Comparison of ENCODE assay signal across 8 cellular contexts in genomic region chr18:57859314-57859713, GRCh38. TPM values are rescaled to one million over a fixed set of nuclear protein-coding genes. Genes with fewer than 3 reads are reported as not detected.
DNase-seq lines count a peak whose midpoint lies in the region; TF ChIP-seq lines count a peak whose summit lies in the region.

No MANE protein-coding gene starts in this region.

- no peak for TF ChIP-seq EP300 in transverse colon (IDR thresholded peaks at IDR 0.05; ENCODE audit: low read depth)

- H3K27ac ChIP-seq in transverse colon: no peak overlapping the region

- peaks cover 4% of the 10 kb centered on the region for H3K36me3 Mint-ChIP-seq in endothelial cell (ENCODE audit: low read depth, unreplicated experiment)
- no peaks in the 10 kb centered on the region for H3K36me3 Mint-ChIP-seq in activated T-helper 1 cell treated with anti-CD3 and anti-CD28 coated beads, Interleukin-12 subunit alpha, Interleukin-12 subunit beta, Interleukin-2, Interleukin-4 antibody, amounts not matched to agents 30 ng/mL and 10 ng/mL and 1 ng/mL, durations not matched to agents 14 hours and 24 hours and 36 hours (ENCODE audit: low read depth)

- H3K9me3 Mint-ChIP-seq in endothelial cell (ENCODE audit: unreplicated experiment): no peaks in the 10 kb centered on the region
- H3K9me3 Mint-ChIP-seq in activated T-helper 1 cell treated with anti-CD3 and anti-CD28 coated beads, Interleukin-12 subunit alpha, Interleukin-12 subunit beta, Interleukin-2, Interleukin-4 antibody, amounts not matched to agents 30 ng/mL and 10 ng/mL and 1 ng/mL, durations not matched to agents 14 hours and 24 hours and 36 hours: no peaks in the 10 kb centered on the region

- H3K4me3 ChIP-seq in transverse colon: no peak overlapping the region

- no peak overlapping the region for H3K4me3 Mint-ChIP-seq in endothelial cell (ENCODE audit: unreplicated experiment)
- H3K4me3 Mint-ChIP-seq in activated T-helper 1 cell treated with anti-CD3 and anti-CD28 coated beads, Interleukin-12 subunit alpha, Interleukin-12 subunit beta, Interleukin-2, Interleukin-4 antibody, amounts not matched to agents 30 ng/mL and 10 ng/mL and 1 ng/mL, durations not matched to agents 14 hours and 24 hours and 36 hours: no peak overlapping the region

- H3K27me3 ChIP-seq in transverse colon: no peaks in the 10 kb centered on the region

- in situ Hi-C loops in transverse colon (cut with MboI; ENCODE audit: low pct_ligation_motif_present in 1 of 4, low pct_unique_long_range_greater_than_20kb in 1 of 4, low sequenced_read_pairs in 3 of 4): loop anchor here in 1 of 4 donors (25.0 kb wide), 1 partner anchor 172 kb away; no protein-coding TSS in a partner anchor

- no peaks in the 10 kb centered on the region for H3K9me3 ChIP-seq in transverse colon

- TF ChIP-seq CTCF in endothelial cell (IDR thresholded peaks at IDR 0.05; ENCODE audit: unreplicated experiment) (peak; percentile 59), transverse colon (IDR thresholded peaks at IDR 0.05) (peak; percentile 19 to 58 (median 48))

- no peak for TF ChIP-seq POLR2A in transverse colon (IDR thresholded peaks at IDR 0.05)

- peaks cover 0 to 5% (median 3%) of the 10 kb centered on the region in 4 donors for H3K4me1 ChIP-seq in transverse colon

- intact Hi-C loops in transverse colon (cut with DNase I; ENCODE audit: low total_unique reads): no loop called here
- intact Hi-C loops in activated T-helper 1 cell treated with anti-CD3 and anti-CD28 coated beads, Interleukin-12 subunit alpha, Interleukin-12 subunit beta, Interleukin-2, Interleukin-4 antibody, amounts not matched to agents 30 ng/mL and 10 ng/mL and 1 ng/mL, durations not matched to agents 14 hours and 24 hours and 36 hours (cut with micrococcal nuclease): loop anchor here (1.0 to 5.0 kb wide), 3 partner anchors 52 to 272 kb away; partner anchors contain the start of gene FECH

- peaks cover 9% of the 10 kb centered on the region for H3K4me1 Mint-ChIP-seq in endothelial cell (ENCODE audit: unreplicated experiment)
- H3K4me1 Mint-ChIP-seq in activated T-helper 1 cell treated with anti-CD3 and anti-CD28 coated beads, Interleukin-12 subunit alpha, Interleukin-12 subunit beta, Interleukin-2, Interleukin-4 antibody, amounts not matched to agents 30 ng/mL and 10 ng/mL and 1 ng/mL, durations not matched to agents 14 hours and 24 hours and 36 hours (ENCODE audit: low read depth): no peaks in the 10 kb centered on the region

- H3K36me3 ChIP-seq in transverse colon: no peaks in the 10 kb centered on the region

- DNase-seq in SIG-M5 treated with dmso at 0.1 percent for 504 hours (lab: John Stamatoyannopoulos, UW; ENCODE audit: unreplicated experiment) (peak; percentile 26), SIG-M5 (lab: John Stamatoyannopoulos, UW) (no peak), H4 (ENCODE audit: low spot score) (peak; percentile 13), NCI-H69 (lab: John Stamatoyannopoulos, UW) (peak; percentile 76), endothelial cell (ENCODE audit: low spot score) (no peak), transverse colon (peak; percentile 39), amygdala (lab: John Stamatoyannopoulos, UW) (no peak)
- no peak for DNase-seq in activated T-helper 1 cell treated with anti-CD3 and anti-CD28 coated beads, Interleukin-12 subunit alpha, Interleukin-12 subunit beta, Interleukin-2, Interleukin-4 antibody, amounts not matched to agents 30 ng/mL and 10 ng/mL and 1 ng/mL, durations not matched to agents 14 hours and 24 hours and 36 hours (ENCODE audit: low spot score)

- H3K27me3 Mint-ChIP-seq in endothelial cell (ENCODE audit: unreplicated experiment): no peaks in the 10 kb centered on the region
- peaks cover 15% of the 10 kb centered on the region for H3K27me3 Mint-ChIP-seq in activated T-helper 1 cell treated with anti-CD3 and anti-CD28 coated beads, Interleukin-12 subunit alpha, Interleukin-12 subunit beta, Interleukin-2, Interleukin-4 antibody, amounts not matched to agents 30 ng/mL and 10 ng/mL and 1 ng/mL, durations not matched to agents 14 hours and 24 hours and 36 hours (ENCODE audit: insufficient read depth)

- no peak overlapping the region for H3K27ac Mint-ChIP-seq in endothelial cell (ENCODE audit: unreplicated experiment)
- no peak overlapping the region for H3K27ac Mint-ChIP-seq in activated T-helper 1 cell treated with anti-CD3 and anti-CD28 coated beads, Interleukin-12 subunit alpha, Interleukin-12 subunit beta, Interleukin-2, Interleukin-4 antibody, amounts not matched to agents 30 ng/mL and 10 ng/mL and 1 ng/mL, durations not matched to agents 14 hours and 24 hours and 36 hours

RNA-seq across cellular contexts. Expression of gene ATP8B1, which starts 56.2 kb away (rescaled TPM):
- 0.64 and 1.8 TPM in 2 replicates for total RNA-seq in H4 (2014; rRNA removed; shearing (Covaris generic))
- total RNA-seq in endothelial cell (ENCODE audit: unreplicated experiment) (66.7 TPM), transverse colon (100 to 1,000 TPM; 120 to 321 (median 252) TPM)
- total RNA-seq in activated T-helper 1 cell treated with anti-CD3 and anti-CD28 coated beads, Interleukin-12 subunit alpha, Interleukin-12 subunit beta, Interleukin-2, Interleukin-4 antibody, amounts not matched to agents 30 ng/mL and 10 ng/mL and 1 ng/mL, durations not matched to agents 14 hours and 24 hours and 36 hours: 0.05 and 0.16 TPM in 2 replicates

Comparison
In these comparisons a context has a peak if more than half of its experiments do, and no peak if none do; other contexts are left out.
1. DNase-seq: peak in SIG-M5 treated with dmso at 0.1 percent for 504 hours (single experiment), H4 (single experiment), NCI-H69 (single experiment) and transverse colon (single experiment); none in SIG-M5 (single experiment), endothelial cell (single experiment), amygdala (0 of 56) and activated T-helper 1 cell treated with anti-CD3 and anti-CD28 coated beads, Interleukin-12 subunit alpha, Interleukin-12 subunit beta, Interleukin-2, Interleukin-4 antibody, amounts not matched to agents 30 ng/mL and 10 ng/mL and 1 ng/mL, durations not matched to agents 14 hours and 24 hours and 36 hours (single experiment).
2. RNA of gene ATP8B1, which starts 56.2 kb away (total RNA-seq): 120 to 321 TPM in transverse colon and 66.7 TPM in endothelial cell (single experiment); 0.64 to 1.8 TPM in H4 and 0.05 to 0.16 TPM in activated T-helper 1 cell treated with anti-CD3 and anti-CD28 coated beads, Interleukin-12 subunit alpha, Interleukin-12 subunit beta, Interleukin-2, Interleukin-4 antibody, amounts not matched to agents 30 ng/mL and 10 ng/mL and 1 ng/mL, durations not matched to agents 14 hours and 24 hours and 36 hours; every median in the first group is over 10 times any median in the second.